Comparison of ENCODE assay signal across 14 cellular contexts in the genomic region with DNA sequence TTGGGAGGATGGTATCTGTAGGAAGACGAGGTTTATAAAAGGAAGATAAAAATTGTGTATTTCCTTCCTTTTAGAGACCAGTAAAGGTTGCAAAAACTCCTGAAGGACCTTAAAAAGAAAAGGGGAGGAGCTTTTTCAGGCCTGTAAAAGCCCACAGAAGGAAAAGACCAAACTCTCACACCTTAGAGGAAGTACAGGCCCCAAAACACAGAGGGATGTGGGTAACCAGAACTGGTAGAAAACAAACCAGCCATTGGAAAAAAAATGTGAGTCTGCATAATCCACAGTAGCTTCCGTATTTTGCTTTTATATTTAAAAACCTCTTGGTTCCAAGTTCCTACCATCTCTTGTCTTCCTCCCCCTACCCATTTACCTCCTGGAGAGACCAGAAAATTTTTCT. TPM values are rescaled to one million over a fixed set of nuclear protein-coding genes. Genes with fewer than 3 reads are reported as not detected.
A peak's percentile ranks its signal among the peaks of the same experiment; 100 is the strongest.
DNase-seq lines count a peak whose midpoint lies in the region; ATAC-seq lines count a peak whose summit lies in the region.
"Had no signal": no experiment of that assay in that cellular context is flagged by ENCODE, and none has a peak within 500 bp of the region (broad histone marks: within the 10 kb centered on the region; RNA-seq: fewer than 3 reads in every experiment).

No MANE protein-coding gene starts in this region.

- intact Hi-C loops in activated T-helper 1 cell treated with anti-CD3 and anti-CD28 coated beads, Interleukin-12 subunit alpha, Interleukin-12 subunit beta, Interleukin-2, Interleukin-4 antibody, amounts not matched to agents 30 ng/mL and 10 ng/mL and 1 ng/mL, durations not matched to agents 14 hours and 24 hours and 36 hours (cut with micrococcal nuclease) = loop anchor here (1.0 kb wide), 1 partner anchor 9 kb away; a partner anchor contains a TSS

- H3K4me1 Mint-ChIP-seq in activated T-cell treated with anti-CD3 and anti-CD28 coated beads, Interleukin-2, amount 50 U/mL, for 4 hours (ENCODE audit: low read depth) = peaks cover 35% of the 10 kb centered on the region
- peaks cover 30% of the 10 kb centered on the region for H3K4me1 Mint-ChIP-seq in activated T-helper 1 cell treated with anti-CD3 and anti-CD28 coated beads, Interleukin-12 subunit alpha, Interleukin-12 subunit beta, Interleukin-2, Interleukin-4 antibody, amounts not matched to agents 30 ng/mL and 10 ng/mL and 1 ng/mL, durations not matched to agents 14 hours and 24 hours and 36 hours (ENCODE audit: low read depth)
- peaks cover 40% of the 10 kb centered on the region for H3K4me1 Mint-ChIP-seq in stimulated activated memory B cell treated with anti-CD40 and anti-IgM and Interleukin-4, amounts not matched to agents 10 μg/mL and 1 μg/mL and 100 μg/mL, for 72 hours
- H3K4me1 Mint-ChIP-seq: nephron had no signal

- no peak for ATAC-seq in activated T-cell treated with anti-CD3 and anti-CD28 coated beads, Interleukin-2, amount 50 U/mL, for 4 hours
- ATAC-seq in stimulated activated memory B cell treated with anti-CD40 and anti-IgM and Interleukin-4, amounts not matched to agents 10 μg/mL and 1 μg/mL and 100 μg/mL, for 72 hours = no peak

- H3K27me3 Mint-ChIP-seq in activated T-cell treated with anti-CD3 and anti-CD28 coated beads, Interleukin-2, amount 50 U/mL, for 4 hours (ENCODE audit: low read depth) = no peaks in the 10 kb centered on the region
- H3K27me3 Mint-ChIP-seq in activated T-helper 1 cell treated with anti-CD3 and anti-CD28 coated beads, Interleukin-12 subunit alpha, Interleukin-12 subunit beta, Interleukin-2, Interleukin-4 antibody, amounts not matched to agents 30 ng/mL and 10 ng/mL and 1 ng/mL, durations not matched to agents 14 hours and 24 hours and 36 hours (ENCODE audit: insufficient read depth) = no peaks in the 10 kb centered on the region
- no peaks in the 10 kb centered on the region for H3K27me3 Mint-ChIP-seq in stimulated activated memory B cell treated with anti-CD40 and anti-IgM and Interleukin-4, amounts not matched to agents 10 μg/mL and 1 μg/mL and 100 μg/mL, for 72 hours

- peaks cover 5% of the 10 kb centered on the region for H3K9me3 Mint-ChIP-seq in activated T-cell treated with anti-CD3 and anti-CD28 coated beads, Interleukin-2, amount 50 U/mL, for 4 hours
- H3K9me3 Mint-ChIP-seq in activated T-helper 1 cell treated with anti-CD3 and anti-CD28 coated beads, Interleukin-12 subunit alpha, Interleukin-12 subunit beta, Interleukin-2, Interleukin-4 antibody, amounts not matched to agents 30 ng/mL and 10 ng/mL and 1 ng/mL, durations not matched to agents 14 hours and 24 hours and 36 hours = peaks cover 16% of the 10 kb centered on the region
- peaks cover 3% of the 10 kb centered on the region for H3K9me3 Mint-ChIP-seq in stimulated activated memory B cell treated with anti-CD40 and anti-IgM and Interleukin-4, amounts not matched to agents 10 μg/mL and 1 μg/mL and 100 μg/mL, for 72 hours
- H3K9me3 Mint-ChIP-seq: HFFc6 had no signal

- no peak for DNase-seq in activated T-cell treated with anti-CD3 and anti-CD28 coated beads, Interleukin-2, amount 50 U/mL, for 4 hours
- no peak for DNase-seq in activated T-cell treated with anti-CD3 and anti-CD28 coated beads, Interleukin-2, amount 50 U/mL, for 48 hours
- DNase-seq in NOMO-1 treated with DMSO at 0.1 percent for 48 hours (lab: John Stamatoyannopoulos, UW; ENCODE audit: unreplicated experiment) (peak; percentile 75), T1000 (lab: John Stamatoyannopoulos, UW) (no peak), COLO668 (lab: John Stamatoyannopoulos, UW; ENCODE audit: unreplicated experiment) (no peak), NCI-H526 (lab: John Stamatoyannopoulos, UW) (no peak)
- DNase-seq in activated T-helper 1 cell treated with anti-CD3 and anti-CD28 coated beads, Interleukin-12 subunit alpha, Interleukin-12 subunit beta, Interleukin-2, Interleukin-4 antibody, amounts not matched to agents 30 ng/mL and 10 ng/mL and 1 ng/mL, durations not matched to agents 14 hours and 24 hours and 36 hours (ENCODE audit: low spot score) = peak; percentile 29
- DNase-seq: adrenal gland, foreskin melanocyte, HFFc6, sigmoid colon, transverse colon had no signal

- H3K36me3 Mint-ChIP-seq in activated T-cell treated with anti-CD3 and anti-CD28 coated beads, Interleukin-2, amount 50 U/mL, for 4 hours (ENCODE audit: insufficient read depth) = peaks cover 19% of the 10 kb centered on the region
- peaks cover 28% of the 10 kb centered on the region for H3K36me3 Mint-ChIP-seq in activated T-helper 1 cell treated with anti-CD3 and anti-CD28 coated beads, Interleukin-12 subunit alpha, Interleukin-12 subunit beta, Interleukin-2, Interleukin-4 antibody, amounts not matched to agents 30 ng/mL and 10 ng/mL and 1 ng/mL, durations not matched to agents 14 hours and 24 hours and 36 hours (ENCODE audit: low read depth)
- H3K36me3 Mint-ChIP-seq in stimulated activated memory B cell treated with anti-CD40 and anti-IgM and Interleukin-4, amounts not matched to agents 10 μg/mL and 1 μg/mL and 100 μg/mL, for 72 hours = peaks cover 13% of the 10 kb centered on the region

- H3K27ac Mint-ChIP-seq in activated T-helper 1 cell treated with anti-CD3 and anti-CD28 coated beads, Interleukin-12 subunit alpha, Interleukin-12 subunit beta, Interleukin-2, Interleukin-4 antibody, amounts not matched to agents 30 ng/mL and 10 ng/mL and 1 ng/mL, durations not matched to agents 14 hours and 24 hours and 36 hours = peak overlapping the region; percentile 81
- H3K27ac Mint-ChIP-seq in stimulated activated memory B cell treated with anti-CD40 and anti-IgM and Interleukin-4, amounts not matched to agents 10 μg/mL and 1 μg/mL and 100 μg/mL, for 72 hours = peak overlapping the region; percentile 29
- H3K27ac Mint-ChIP-seq: HFFc6, nephron had no signal

- peak overlapping the region; percentile 57 for H3K4me3 Mint-ChIP-seq in activated T-cell treated with anti-CD3 and anti-CD28 coated beads, Interleukin-2, amount 50 U/mL, for 4 hours
- no peak overlapping the region for H3K4me3 Mint-ChIP-seq in activated T-helper 1 cell treated with anti-CD3 and anti-CD28 coated beads, Interleukin-12 subunit alpha, Interleukin-12 subunit beta, Interleukin-2, Interleukin-4 antibody, amounts not matched to agents 30 ng/mL and 10 ng/mL and 1 ng/mL, durations not matched to agents 14 hours and 24 hours and 36 hours
- no peak overlapping the region for H3K4me3 Mint-ChIP-seq in stimulated activated memory B cell treated with anti-CD40 and anti-IgM and Interleukin-4, amounts not matched to agents 10 μg/mL and 1 μg/mL and 100 μg/mL, for 72 hours
- H3K4me3 Mint-ChIP-seq: HFFc6, nephron had no signal

RNA-seq across cellular contexts. Expression of a gene that starts 8.5 kb away (rescaled TPM):
- 1 to 10 TPM; 5.8 to 7.8 (median 6.1) TPM for total RNA-seq in activated T-cell treated with anti-CD3 and anti-CD28 coated beads, Interleukin-2, amount 50 U/mL, for 4 hours
- total RNA-seq in activated T-helper 1 cell treated with anti-CD3 and anti-CD28 coated beads, Interleukin-12 subunit alpha, Interleukin-12 subunit beta, Interleukin-2, Interleukin-4 antibody, amounts not matched to agents 30 ng/mL and 10 ng/mL and 1 ng/mL, durations not matched to agents 14 hours and 24 hours and 36 hours = 8.6 and 9.3 TPM in 2 replicates

RNA-seq across cellular contexts. Expression of a gene that starts 8.6 kb away (rescaled TPM):
- 10 to 100 TPM; 40.2 to 56.9 (median 53.9) TPM for total RNA-seq in activated T-cell treated with anti-CD3 and anti-CD28 coated beads, Interleukin-2, amount 50 U/mL, for 4 hours
- total RNA-seq in activated T-helper 1 cell treated with anti-CD3 and anti-CD28 coated beads, Interleukin-12 subunit alpha, Interleukin-12 subunit beta, Interleukin-2, Interleukin-4 antibody, amounts not matched to agents 30 ng/mL and 10 ng/mL and 1 ng/mL, durations not matched to agents 14 hours and 24 hours and 36 hours = 47.6 and 52.7 TPM in 2 replicates

Comparison
In these comparisons a context has a peak if more than half of its experiments do, and no peak if none do; other contexts are left out.
1. DNase-seq: peak in NOMO-1 treated with DMSO at 0.1 percent for 48 hours (single experiment) and activated T-helper 1 cell treated with anti-CD3 and anti-CD28 coated beads, Interleukin-12 subunit alpha, Interleukin-12 subunit beta, Interleukin-2, Interleukin-4 antibody, amounts not matched to agents 30 ng/mL and 10 ng/mL and 1 ng/mL, durations not matched to agents 14 hours and 24 hours and 36 hours (single experiment); none in activated T-cell treated with anti-CD3 and anti-CD28 coated beads, Interleukin-2, amount 50 U/mL, for 4 hours (single experiment), activated T-cell treated with anti-CD3 and anti-CD28 coated beads, Interleukin-2, amount 50 U/mL, for 48 hours (0 of 2), T1000 (single experiment), COLO668 (single experiment) and NCI-H526 (0 of 2).